ENCODE assay signal across 1 cellular context in the genomic region with DNA sequence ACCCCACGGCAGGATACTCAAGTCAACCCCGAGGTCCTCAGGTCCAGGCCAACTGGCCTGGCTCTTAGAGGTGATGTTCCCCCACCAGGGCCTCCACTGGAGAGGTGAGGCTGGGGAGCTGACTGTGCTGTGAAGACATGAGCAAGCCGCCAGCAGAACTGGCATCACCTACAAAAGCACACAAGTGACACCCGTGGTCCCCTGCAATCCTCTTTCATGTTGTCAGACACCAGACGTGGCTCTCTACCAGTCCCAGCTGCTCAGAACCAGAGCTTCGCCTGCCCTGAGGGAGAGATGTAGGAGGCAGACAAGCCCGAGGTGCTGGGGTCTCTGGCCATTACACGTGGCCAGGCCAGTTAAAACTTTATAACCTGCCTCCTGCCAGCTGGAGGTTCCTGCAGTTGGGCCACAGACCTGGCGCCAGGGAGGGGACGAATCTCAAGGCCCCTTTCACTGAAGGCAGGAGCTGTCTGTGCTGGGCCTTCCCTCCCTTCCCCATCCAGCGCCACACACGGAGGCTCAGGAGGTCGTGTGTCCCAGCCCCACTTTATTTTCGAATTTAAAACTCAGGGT.
TF ChIP-seq lines count a peak whose summit lies in the region.

No MANE protein-coding gene starts in this region.

TF ChIP-seq in GM23338, 12 proteins besides CTCF, POLR2A, EP300 and RAD21 (continued from another document):
- TF ChIP-seq, protein P1, sequence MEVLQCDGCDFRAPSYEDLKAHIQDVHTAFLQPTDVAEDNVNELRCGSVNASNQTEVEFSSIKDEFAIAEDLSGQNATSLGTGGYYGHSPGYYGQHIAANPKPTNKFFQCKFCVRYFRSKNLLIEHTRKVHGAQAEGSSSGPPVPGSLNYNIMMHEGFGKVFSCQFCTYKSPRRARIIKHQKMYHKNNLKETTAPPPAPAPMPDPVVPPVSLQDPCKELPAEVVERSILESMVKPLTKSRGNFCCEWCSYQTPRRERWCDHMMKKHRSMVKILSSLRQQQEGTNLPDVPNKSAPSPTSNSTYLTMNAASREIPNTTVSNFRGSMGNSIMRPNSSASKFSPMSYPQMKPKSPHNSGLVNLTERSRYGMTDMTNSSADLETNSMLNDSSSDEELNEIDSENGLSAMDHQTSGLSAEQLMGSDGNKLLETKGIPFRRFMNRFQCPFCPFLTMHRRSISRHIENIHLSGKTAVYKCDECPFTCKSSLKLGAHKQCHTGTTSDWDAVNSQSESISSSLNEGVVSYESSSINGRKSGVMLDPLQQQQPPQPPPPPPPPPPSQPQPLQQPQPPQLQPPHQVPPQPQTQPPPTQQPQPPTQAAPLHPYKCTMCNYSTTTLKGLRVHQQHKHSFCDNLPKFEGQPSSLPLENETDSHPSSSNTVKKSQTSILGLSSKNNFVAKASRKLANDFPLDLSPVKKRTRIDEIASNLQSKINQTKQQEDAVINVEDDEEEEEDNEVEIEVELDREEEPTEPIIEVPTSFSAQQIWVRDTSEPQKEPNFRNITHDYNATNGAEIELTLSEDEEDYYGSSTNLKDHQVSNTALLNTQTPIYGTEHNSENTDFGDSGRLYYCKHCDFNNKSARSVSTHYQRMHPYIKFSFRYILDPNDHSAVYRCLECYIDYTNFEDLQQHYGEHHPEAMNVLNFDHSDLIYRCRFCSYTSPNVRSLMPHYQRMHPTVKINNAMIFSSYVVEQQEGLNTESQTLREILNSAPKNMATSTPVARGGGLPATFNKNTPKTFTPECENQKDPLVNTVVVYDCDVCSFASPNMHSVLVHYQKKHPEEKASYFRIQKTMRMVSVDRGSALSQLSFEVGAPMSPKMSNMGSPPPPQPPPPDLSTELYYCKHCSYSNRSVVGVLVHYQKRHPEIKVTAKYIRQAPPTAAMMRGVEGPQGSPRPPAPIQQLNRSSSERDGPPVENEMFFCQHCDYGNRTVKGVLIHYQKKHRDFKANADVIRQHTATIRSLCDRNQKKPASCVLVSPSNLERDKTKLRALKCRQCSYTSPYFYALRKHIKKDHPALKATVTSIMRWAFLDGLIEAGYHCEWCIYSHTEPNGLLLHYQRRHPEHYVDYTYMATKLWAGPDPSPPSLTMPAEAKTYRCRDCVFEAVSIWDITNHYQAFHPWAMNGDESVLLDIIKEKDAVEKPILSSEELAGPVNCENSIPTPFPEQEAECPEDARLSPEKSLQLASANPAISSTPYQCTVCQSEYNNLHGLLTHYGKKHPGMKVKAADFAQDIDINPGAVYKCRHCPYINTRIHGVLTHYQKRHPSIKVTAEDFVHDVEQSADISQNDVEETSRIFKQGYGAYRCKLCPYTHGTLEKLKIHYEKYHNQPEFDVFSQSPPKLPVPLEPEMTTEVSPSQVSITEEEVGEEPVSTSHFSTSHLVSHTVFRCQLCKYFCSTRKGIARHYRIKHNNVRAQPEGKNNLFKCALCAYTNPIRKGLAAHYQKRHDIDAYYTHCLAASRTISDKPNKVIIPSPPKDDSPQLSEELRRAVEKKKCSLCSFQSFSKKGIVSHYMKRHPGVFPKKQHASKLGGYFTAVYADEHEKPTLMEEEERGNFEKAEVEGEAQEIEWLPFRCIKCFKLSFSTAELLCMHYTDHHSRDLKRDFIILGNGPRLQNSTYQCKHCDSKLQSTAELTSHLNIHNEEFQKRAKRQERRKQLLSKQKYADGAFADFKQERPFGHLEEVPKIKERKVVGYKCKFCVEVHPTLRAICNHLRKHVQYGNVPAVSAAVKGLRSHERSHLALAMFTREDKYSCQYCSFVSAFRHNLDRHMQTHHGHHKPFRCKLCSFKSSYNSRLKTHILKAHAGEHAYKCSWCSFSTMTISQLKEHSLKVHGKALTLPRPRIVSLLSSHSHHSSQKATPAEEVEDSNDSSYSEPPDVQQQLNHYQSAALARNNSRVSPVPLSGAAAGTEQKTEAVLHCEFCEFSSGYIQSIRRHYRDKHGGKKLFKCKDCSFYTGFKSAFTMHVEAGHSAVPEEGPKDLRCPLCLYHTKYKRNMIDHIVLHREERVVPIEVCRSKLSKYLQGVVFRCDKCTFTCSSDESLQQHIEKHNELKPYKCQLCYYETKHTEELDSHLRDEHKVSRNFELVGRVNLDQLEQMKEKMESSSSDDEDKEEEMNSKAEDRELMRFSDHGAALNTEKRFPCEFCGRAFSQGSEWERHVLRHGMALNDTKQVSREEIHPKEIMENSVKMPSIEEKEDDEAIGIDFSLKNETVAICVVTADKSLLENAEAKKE (CRISPR knock-in tag; IDR thresholded peaks at IDR 0.05) = no peak
- TF ChIP-seq NANOG (IDR thresholded peaks at IDR 0.05; ENCODE audit: borderline replicate concordance) (no peak), REST (IDR thresholded peaks at IDR 0.05; ENCODE audit: unreplicated experiment) (no peak), CREB1 (CRISPR knock-in tag; IDR thresholded peaks at IDR 0.05; ENCODE audit: low read depth) (no peak)
- TF ChIP-seq, protein P2, sequence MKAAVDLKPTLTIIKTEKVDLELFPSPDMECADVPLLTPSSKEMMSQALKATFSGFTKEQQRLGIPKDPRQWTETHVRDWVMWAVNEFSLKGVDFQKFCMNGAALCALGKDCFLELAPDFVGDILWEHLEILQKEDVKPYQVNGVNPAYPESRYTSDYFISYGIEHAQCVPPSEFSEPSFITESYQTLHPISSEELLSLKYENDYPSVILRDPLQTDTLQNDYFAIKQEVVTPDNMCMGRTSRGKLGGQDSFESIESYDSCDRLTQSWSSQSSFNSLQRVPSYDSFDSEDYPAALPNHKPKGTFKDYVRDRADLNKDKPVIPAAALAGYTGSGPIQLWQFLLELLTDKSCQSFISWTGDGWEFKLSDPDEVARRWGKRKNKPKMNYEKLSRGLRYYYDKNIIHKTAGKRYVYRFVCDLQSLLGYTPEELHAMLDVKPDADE (IDR thresholded peaks at IDR 0.05) = no peak
TF ChIP-seq in GM23338: peak in this region for 0.
